20 cellular contexts compared by ENCODE assay signal in genomic region chr21:15895142-15896106, GRCh38.
DNase-seq lines count a peak whose midpoint lies in the region; ATAC-seq and TF ChIP-seq lines count a peak whose summit lies in the region.
"Had no signal": no experiment of that assay in that cellular context is flagged by ENCODE, and none has a peak within 500 bp of the region (broad histone marks: within the 10 kb centered on the region; RNA-seq: fewer than 3 reads in every experiment).

No MANE protein-coding gene starts in this region.

- no peak for TF ChIP-seq POLR2A in uterus (IDR thresholded peaks at IDR 0.05)

- H3K18ac ChIP-seq in mesenchymal stem cell (ENCODE audit: low read depth in 1 of 2, low read length in 2 of 2), result no peak overlapping the region

- peak overlapping the region; percentile 32 for H3K9ac ChIP-seq in mesenchymal stem cell (ENCODE audit: low read length)

- H3K23ac ChIP-seq in mesenchymal stem cell (ENCODE audit: low read length in 2 of 2), result no peak overlapping the region

- H3K27me3 ChIP-seq in mesenchymal stem cell (ENCODE audit: control insufficient read depth in 1 of 2, insufficient read depth in 1 of 2, low read length in 2 of 2) (no peaks in the 10 kb centered on the region), uterus (no peaks in the 10 kb centered on the region)
- H3K27me3 ChIP-seq: breast epithelium had no signal

- peak overlapping the region; percentile 40 for H2BK5ac ChIP-seq in mesenchymal stem cell (ENCODE audit: low read depth, low read length, poor library complexity, severe bottlenecking)

- H3K9me3 ChIP-seq in mesenchymal stem cell (ENCODE audit: control insufficient read depth, low read length) (peaks cover 2% of the 10 kb centered on the region), uterus (no peaks in the 10 kb centered on the region)
- H3K9me3 ChIP-seq: prostate gland had no signal

- 96% methylated on average over 2 of the region's 5 CpGs for WGBS in mesenchymal stem cell

- H2BK15ac ChIP-seq in mesenchymal stem cell (ENCODE audit: low read depth, poor library complexity, severe bottlenecking), result no peak overlapping the region

- H3K4ac ChIP-seq in mesenchymal stem cell (ENCODE audit: low read depth in 1 of 2, low read length in 2 of 2), result no peak overlapping the region

- H2BK12ac ChIP-seq in mesenchymal stem cell (ENCODE audit: low read length in 2 of 2), result no peak overlapping the region

- no peak overlapping the region for H2AFZ ChIP-seq in mesenchymal stem cell (ENCODE audit: low read depth, low read length)

- peaks cover 5% of the 10 kb centered on the region for H3K4me1 ChIP-seq in mesenchymal stem cell (ENCODE audit: control insufficient read depth, insufficient read depth, low read depth, low read length)
- peaks cover 0 to 7% of the 10 kb centered on the region in 2 donors for H3K4me1 ChIP-seq in uterus
- H3K4me1 ChIP-seq: breast epithelium, prostate gland had no signal

- no peak overlapping the region for H4K8ac ChIP-seq in mesenchymal stem cell (ENCODE audit: low read length)

- no peak for TF ChIP-seq CTCF in uterus (IDR thresholded peaks at IDR 0.05)

- H3K27ac ChIP-seq in mesenchymal stem cell (ENCODE audit: low read length, poor library complexity, severe bottlenecking) (peak overlapping the region; percentile 88), uterus (peak overlapping the region; percentile 22 to 44)
- H3K27ac ChIP-seq: breast epithelium, prostate gland had no signal

- ATAC-seq in Right ventricle myocardium inferior, result peak; percentile 26
- no peak for ATAC-seq in left ventricle myocardium superior
- peak; percentile 11 for ATAC-seq in esophagus mucosa
- ATAC-seq: activated CD8-positive, alpha-beta memory T cell treated with anti-CD3 and anti-CD28 coated beads, Interleukin-2, amount 10 ng/mL, durations not matched to agents 7 days and 5 days; activated naive CD4-positive, alpha-beta T cell treated with anti-CD3 and anti-CD28 coated beads, Interleukin-2, amount 50 U/mL, for 72 hours; HCT116; left colon had no signal

- H4K91ac ChIP-seq in mesenchymal stem cell (ENCODE audit: low read length), result no peak overlapping the region

- no peak overlapping the region for H2BK120ac ChIP-seq in mesenchymal stem cell (ENCODE audit: low read depth, low read length)

- intact Hi-C loops in Right ventricle myocardium inferior (cut with DNase I), result no loop called here
- intact Hi-C loops in left ventricle myocardium superior (cut with micrococcal nuclease), result no loop called here
- intact Hi-C loops in uterus (cut with DNase I; ENCODE audit: low total_unique reads), result no loop called here

- no peak overlapping the region for H3K14ac ChIP-seq in mesenchymal stem cell (ENCODE audit: low read length in 2 of 2)

- peaks cover 0 to 3% of the 10 kb centered on the region in 2 experiments for H3K36me3 ChIP-seq in mesenchymal stem cell (ENCODE audit: control insufficient read depth in 1 of 2, insufficient read depth in 2 of 2, low read depth in 1 of 2, low read length in 2 of 2)
- no peaks in the 10 kb centered on the region for H3K36me3 ChIP-seq in uterus
- H3K36me3 ChIP-seq: breast epithelium, prostate gland had no signal

- H3K79me1 ChIP-seq in mesenchymal stem cell (replicated peaks; ENCODE audit: low read length, poor library complexity, severe bottlenecking), result no peaks in the 10 kb centered on the region

- H2AK5ac ChIP-seq in mesenchymal stem cell (ENCODE audit: low read length, severe bottlenecking), result peak overlapping the region; percentile 92

- H3K4me3 ChIP-seq in mesenchymal stem cell (ENCODE audit: insufficient read depth in 1 of 2, low read depth in 1 of 2, low read length in 2 of 2) (no peak overlapping the region), uterus (no peak overlapping the region)
- H3K4me3 ChIP-seq: breast epithelium, prostate gland, smooth muscle cell had no signal

- DNase-seq in Right ventricle myocardium inferior (ENCODE audit: missing footprints) (peak; percentile 49), left ventricle myocardium superior (no peak), mesenchymal stem cell (no peak), uterus (no peak), NCI-H2196 treated with DMSO at 0.1 percent for 48 hours (lab: John Stamatoyannopoulos, UW; ENCODE audit: unreplicated experiment) (no peak)
- DNase-seq in activated CD4-positive, alpha-beta T cell treated with anti-CD3 and anti-CD28 coated beads for 4 hours, result no peak
- DNase-seq in stimulated activated CD4-positive, alpha-beta T cell treated with anti-CD3 and anti-CD28 coated beads, Interleukin-4, amount 100 ng/mL, for 4 hours, result no peak
- DNase-seq: 8988T; activated CD8-positive, alpha-beta memory T cell treated with anti-CD3 and anti-CD28 coated beads, Interleukin-2, amount 10 ng/mL, durations not matched to agents 7 days and 5 days; COR-L47; Karpas-422; left colon; midbrain; stimulated activated CD4-positive, alpha-beta T cell treated with anti-CD3 and anti-CD28 coated beads, Interleukin-4, amount 100 ng/mL, for 1 hour had no signal

- H3K4me2 ChIP-seq in mesenchymal stem cell (ENCODE audit: low read length, poor library complexity, severe bottlenecking), result no peak overlapping the region
